23 cellular contexts compared by ENCODE assay signal in genomic region chr7:37698271-37698670, GRCh38. TPM values are rescaled to one million over a fixed set of nuclear protein-coding genes. Genes with fewer than 3 reads are reported as not detected.
"Had no signal": no experiment of that assay in that cellular context is flagged by ENCODE, and none has a peak within 500 bp of the region (broad histone marks: within the 10 kb centered on the region; RNA-seq: fewer than 3 reads in every experiment).

No MANE protein-coding gene starts in this region.

- H3K27ac ChIP-seq: adrenal gland, breast epithelium, gastrocnemius medialis, heart right ventricle, pancreas, right lobe of liver, thoracic aorta, WERI-Rb-1 had no signal

- H3K27me3 ChIP-seq: adrenal gland, breast epithelium, gastrocnemius medialis, heart right ventricle, pancreas, right lobe of liver, upper lobe of left lung had no signal

- H3K4me3 ChIP-seq: adrenal gland, breast epithelium, gastrocnemius medialis, heart right ventricle, pancreas, right lobe of liver, thoracic aorta, upper lobe of left lung had no signal

- H3K36me3 ChIP-seq: adrenal gland, breast epithelium, gastrocnemius medialis, heart right ventricle, pancreas, right lobe of liver, thoracic aorta, upper lobe of left lung, WERI-Rb-1 had no signal

- H3K4me1 ChIP-seq: adrenal gland, breast epithelium, gastrocnemius medialis had no signal

- ATAC-seq: activated naive CD4-positive, alpha-beta T cell treated with anti-CD3 and anti-CD28 coated beads, Interleukin-2, amount 50 U/mL, for 72 hours; esophagus mucosa; gastrocnemius medialis; heart right ventricle; naive thymus-derived CD4-positive, alpha-beta T cell; pancreas; right lobe of liver; stimulated activated memory B cell treated with anti-CD40 and anti-IgM and Interleukin-4, amounts not matched to agents 10 μg/mL and 1 μg/mL and 100 μg/mL, for 72 hours had no signal

- DNase-seq: activated CD4-positive, alpha-beta T cell treated with anti-CD3 and anti-CD28 coated beads, Interleukin-2, amount 50 U/mL, for 4 hours; activated gamma-delta T cell; adrenal gland; cerebellar nuclear complex; cortex of kidney; effector CD4-positive, alpha-beta T cell; gastrocnemius medialis; heart right ventricle; mesenchymal stem cell; naive thymus-derived CD4-positive, alpha-beta T cell; pancreas; right lobe of liver; stimulated activated CD4-positive, alpha-beta T cell treated with anti-CD3 and anti-CD28 coated beads, Interleukin-4, amount 100 ng/mL, for 4 hours; upper lobe of left lung had no signal

RNA-seq across cellular contexts. Expression of gene GPR141, which starts 14.7 kb away (rescaled TPM):
- total RNA-seq: activated CD8-positive, alpha-beta memory T cell treated with anti-CD3 and anti-CD28 coated beads for 36 hours; activated naive CD4-positive, alpha-beta T cell treated with anti-CD3 and anti-CD28 coated beads, Interleukin-2, amount 50 U/mL, for 72 hours; astrocyte; gastrocnemius medialis; pulmonary artery endothelial cell had no signal
- polyA plus RNA-seq: naive thymus-derived CD4-positive, alpha-beta T cell; pancreas had no signal
